Comparison of ENCODE assay signal across 1 cellular context in the genomic region with DNA sequence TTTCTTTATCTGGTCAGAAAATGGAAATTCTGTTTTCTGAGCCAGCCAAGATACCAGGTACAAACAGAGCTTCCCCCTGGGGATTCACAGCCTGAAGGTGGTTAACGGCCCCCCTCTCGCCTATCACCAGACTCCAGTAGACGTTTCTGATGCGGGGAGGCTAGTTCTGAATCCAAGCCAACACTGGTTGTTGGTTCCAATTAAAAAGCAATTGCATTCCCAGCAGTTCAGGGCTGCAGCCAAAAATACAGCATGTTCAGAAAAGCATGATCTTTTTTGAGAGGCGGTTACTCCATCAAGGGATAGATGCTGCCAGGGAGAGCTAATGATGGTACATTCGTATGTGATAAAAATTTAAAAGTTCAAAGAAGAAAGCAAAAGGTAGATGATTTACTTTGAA.
TF ChIP-seq lines count a peak whose summit lies in the region.

No MANE protein-coding gene starts in this region.

TF ChIP-seq in WTC11, 78 proteins besides CTCF, POLR2A, EP300 and RAD21 (continued from another document):
- TF ChIP-seq, protein P1, sequence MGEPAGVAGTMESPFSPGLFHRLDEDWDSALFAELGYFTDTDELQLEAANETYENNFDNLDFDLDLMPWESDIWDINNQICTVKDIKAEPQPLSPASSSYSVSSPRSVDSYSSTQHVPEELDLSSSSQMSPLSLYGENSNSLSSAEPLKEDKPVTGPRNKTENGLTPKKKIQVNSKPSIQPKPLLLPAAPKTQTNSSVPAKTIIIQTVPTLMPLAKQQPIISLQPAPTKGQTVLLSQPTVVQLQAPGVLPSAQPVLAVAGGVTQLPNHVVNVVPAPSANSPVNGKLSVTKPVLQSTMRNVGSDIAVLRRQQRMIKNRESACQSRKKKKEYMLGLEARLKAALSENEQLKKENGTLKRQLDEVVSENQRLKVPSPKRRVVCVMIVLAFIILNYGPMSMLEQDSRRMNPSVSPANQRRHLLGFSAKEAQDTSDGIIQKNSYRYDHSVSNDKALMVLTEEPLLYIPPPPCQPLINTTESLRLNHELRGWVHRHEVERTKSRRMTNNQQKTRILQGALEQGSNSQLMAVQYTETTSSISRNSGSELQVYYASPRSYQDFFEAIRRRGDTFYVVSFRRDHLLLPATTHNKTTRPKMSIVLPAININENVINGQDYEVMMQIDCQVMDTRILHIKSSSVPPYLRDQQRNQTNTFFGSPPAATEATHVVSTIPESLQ (CRISPR knock-in tag; IDR thresholded peaks at IDR 0.05): no peak
- TF ChIP-seq NFE2L1 (CRISPR knock-in tag; IDR thresholded peaks at IDR 0.05) (no peak), RELA (CRISPR knock-in tag; IDR thresholded peaks at IDR 0.05; ENCODE audit: borderline replicate concordance) (no peak), USF1 (CRISPR knock-in tag; IDR thresholded peaks at IDR 0.05) (no peak), IRF2 (CRISPR knock-in tag; IDR thresholded peaks at IDR 0.05; ENCODE audit: borderline replicate concordance, low read depth) (no peak), TEAD4 (CRISPR knock-in tag; IDR thresholded peaks at IDR 0.05) (no peak)
TF ChIP-seq in WTC11: peak in this region for 0.
